19 cellular contexts compared by ENCODE assay signal in the genomic region with DNA sequence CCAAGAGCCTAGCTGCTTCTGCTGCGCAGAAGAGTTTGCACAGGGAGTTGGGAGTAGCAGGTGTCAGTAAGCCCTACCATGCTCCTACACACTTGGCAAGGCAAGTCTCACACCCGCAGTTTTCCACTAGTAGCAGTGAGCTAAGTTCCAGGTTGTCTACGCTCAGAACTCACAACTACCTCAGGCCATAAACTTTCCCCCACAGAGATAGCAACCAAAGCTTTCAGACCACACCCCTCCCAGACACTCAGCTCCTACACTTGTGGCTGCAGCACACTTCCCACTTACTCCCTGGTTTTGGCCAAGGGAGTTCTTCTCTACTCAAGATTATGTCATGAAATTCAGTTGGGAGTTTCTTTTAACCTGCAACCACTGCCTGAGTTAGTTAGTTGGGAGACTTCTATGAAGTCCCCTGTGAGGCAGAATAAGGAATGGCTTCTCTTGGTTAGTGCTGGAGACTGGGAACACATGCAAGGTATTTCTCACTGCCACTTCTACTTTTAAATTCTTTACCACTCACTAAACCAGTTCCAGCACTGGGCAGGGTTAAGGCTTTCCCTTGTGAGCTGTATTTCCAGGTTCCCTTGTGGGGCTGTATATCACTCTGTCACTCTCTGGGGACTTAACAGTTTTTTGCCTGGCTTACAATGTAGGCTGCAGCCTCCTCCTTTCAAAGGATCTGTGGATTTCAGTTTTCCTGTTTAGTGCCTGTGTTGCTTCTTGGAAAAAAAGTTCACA. TPM values are rescaled to one million over a fixed set of nuclear protein-coding genes. Genes with fewer than 3 reads are reported as not detected.
DNase-seq lines count a peak whose midpoint lies in the region; ATAC-seq and TF ChIP-seq lines count a peak whose summit lies in the region.
"Had no signal": no experiment of that assay in that cellular context is flagged by ENCODE, and none has a peak within 500 bp of the region (broad histone marks: within the 10 kb centered on the region; RNA-seq: fewer than 3 reads in every experiment).

No MANE protein-coding gene starts in this region.

- CTCF ChIA-PET in MCF 10A (lab: Yijun Ruan, JAX), result interaction anchor here (1.2 to 1.3 kb wide), 2 partner anchors 46 to 392 kb away, joined by 3 to 4 read pairs; no protein-coding TSS in a partner anchor
- CTCF ChIA-PET in mammary epithelial cell (lab: Charles Lee; ENCODE audit: low non-redundant PET), result interaction anchor here (0.7 kb wide), 1 partner anchor 393 kb away, joined by 6 read pairs; no protein-coding TSS in a partner anchor
- CTCF ChIA-PET in PC-9 (lab: Charles Lee), result no interaction called here

- peaks cover 21% of the 10 kb centered on the region for H3K36me3 Mint-ChIP-seq in MCF 10A (ENCODE audit: insufficient read depth, unreplicated experiment)

- DNase-seq in MCF 10A (ENCODE audit: unreplicated experiment), result no peak
- DNase-seq in mammary epithelial cell, result no peak
- peak; percentile 11 to 76 for DNase-seq in PC-9
- peak in 1 of 2 donors; percentile 16 for DNase-seq in left colon
- DNase-seq in heart left ventricle, result no peak
- no peak for DNase-seq in BE2C
- DNase-seq in hepatocyte (ENCODE audit: low spot score), result no peak
- no peak for DNase-seq in midbrain (lab: John Stamatoyannopoulos, UW)
- DNase-seq: 8988T; CD4-positive, alpha-beta T cell; GOT3; KG1; NCI-H1092 treated with DMSO at 0.1 percent for 48 hours; NCI-H146; NCI-H2029 treated with DMSO at 0.1 percent for 48 hours; NCI-H2171 treated with DMSO at 0.1 percent for 48 hours; NCI-H510A; NCI-H774 had no signal

- intact Hi-C loops in MCF 10A (cut with micrococcal nuclease) (no loop called here), mammary epithelial cell (cut with micrococcal nuclease) (no loop called here), PC-9 (cut with micrococcal nuclease; ENCODE audit: unreplicated experiment) (no loop called here), left colon (cut with DNase I, micrococcal nuclease) (no loop called here), heart left ventricle (cut with DNase I) (no loop called here)

- H3K4me3 Mint-ChIP-seq in MCF 10A (ENCODE audit: unreplicated experiment), result no peak overlapping the region
- H3K4me3 Mint-ChIP-seq: CD4-positive, alpha-beta T cell had no signal

- BruUV-seq in MCF 10A (replicated peaks; lab: Mats Ljungman, UMichigan), result no TSS peak
- no TSS peak for BruUV-seq in mammary epithelial cell (replicated peaks; lab: Mats Ljungman, UMichigan)
- no TSS peak for BruUV-seq in PC-9 (replicated peaks; lab: Mats Ljungman, UMichigan)

- peaks cover 2% of the 10 kb centered on the region for H3K36me3 ChIP-seq in mammary epithelial cell (ENCODE audit: insufficient read depth, low read length)
- no peaks in the 10 kb centered on the region for H3K36me3 ChIP-seq in PC-9 (ENCODE audit: low read depth)
- H3K36me3 ChIP-seq in heart left ventricle, result peaks cover 0 to 7% (median 0%) of the 10 kb centered on the region in 9 donors
- H3K36me3 ChIP-seq in BE2C, result no peaks in the 10 kb centered on the region
- H3K36me3 ChIP-seq in hepatocyte (replicated peaks; ENCODE audit: insufficient read depth, low read depth), result no peaks in the 10 kb centered on the region

- H2AFZ ChIP-seq in mammary epithelial cell (ENCODE audit: low read depth, low read length) (no peak overlapping the region), PC-9 (peak overlapping the region; percentile 6; the same call in 1 of the 2 replicates), hepatocyte (no peak overlapping the region)

- H3K27me3 ChIP-seq in mammary epithelial cell (ENCODE audit: insufficient read depth, low read length) (no peaks in the 10 kb centered on the region), PC-9 (ENCODE audit: insufficient read depth, low read depth) (no peaks in the 10 kb centered on the region), heart left ventricle (no peaks in the 10 kb centered on the region), BE2C (no peaks in the 10 kb centered on the region; the same call in 1 of the 2 replicates), hepatocyte (no peaks in the 10 kb centered on the region)

- ATAC-seq in left colon (peak; percentile 98), heart left ventricle (no peak)
- ATAC-seq: HepG2 had no signal

- peak overlapping the region; percentile 31 for H3K27ac Mint-ChIP-seq in MCF 10A (ENCODE audit: low read depth, unreplicated experiment)
- H3K27ac Mint-ChIP-seq: CD4-positive, alpha-beta T cell had no signal

- H3F3A ChIP-seq in PC-9 (ENCODE audit: insufficient read depth, low read depth), result peaks cover 15% of the 10 kb centered on the region

- H3K79me2 ChIP-seq in mammary epithelial cell (ENCODE audit: insufficient read depth, low read length), result no peaks in the 10 kb centered on the region
- H3K79me2 ChIP-seq in PC-9 (ENCODE audit: low read depth), result no peaks in the 10 kb centered on the region
- no peaks in the 10 kb centered on the region for H3K79me2 ChIP-seq in hepatocyte

- H4K20me1 ChIP-seq in mammary epithelial cell (ENCODE audit: insufficient read depth, low read length) (no peaks in the 10 kb centered on the region), PC-9 (ENCODE audit: insufficient read depth) (no peaks in the 10 kb centered on the region), hepatocyte (ENCODE audit: insufficient read depth, poor library complexity, severe bottlenecking) (no peaks in the 10 kb centered on the region)

- peaks cover 5% of the 10 kb centered on the region for H3K4me1 Mint-ChIP-seq in MCF 10A (ENCODE audit: insufficient read depth, unreplicated experiment)

- no peak overlapping the region for H3K9ac ChIP-seq in mammary epithelial cell (ENCODE audit: insufficient read depth, low read length)

- H3K9me2 ChIP-seq in PC-9 (ENCODE audit: insufficient read depth), result no peaks in the 10 kb centered on the region
- no peaks in the 10 kb centered on the region for H3K9me2 ChIP-seq in hepatocyte (replicated peaks; ENCODE audit: insufficient read depth)

- no peak for TF ChIP-seq POLR2A in heart left ventricle (IDR thresholded peaks at IDR 0.05)

- WGBS in mammary epithelial cell (ENCODE audit: low coverage, missing lambda C conversion rate), result 67% methylated on average over 3 of the region's 3 CpGs
- 54 to 63% (median 58%) methylated on average over 3 of the region's 3 CpGs for WGBS in heart left ventricle, 4 donors
- WGBS in hepatocyte (ENCODE audit: low lambda C conversion rate, missing lambda C conversion rate), result 56% methylated on average over 3 of the region's 3 CpGs

- no peak for TF ChIP-seq CTCF in MCF 10A (IDR thresholded peaks at IDR 0.05; ENCODE audit: unreplicated experiment)
- no peak for TF ChIP-seq CTCF in mammary epithelial cell (conservative IDR thresholded peaks at IDR 0.05 in 1 of 2, IDR thresholded peaks at IDR 0.05 in 1 of 2; ENCODE audit: extremely low read depth in 1 of 2, insufficient read depth in 1 of 2, low read depth in 1 of 2, low read length in 2 of 2)
- no peak for TF ChIP-seq CTCF in PC-9 (conservative IDR thresholded peaks at IDR 0.05)
- no peak for TF ChIP-seq CTCF in heart left ventricle (IDR thresholded peaks at IDR 0.05)
- no peak for TF ChIP-seq CTCF in BE2C (IDR thresholded peaks at IDR 0.05; ENCODE audit: low read depth, low read length)
- TF ChIP-seq CTCF in hepatocyte (IDR thresholded peaks at IDR 0.05; ENCODE audit: poor library complexity), result no peak

- peaks cover 3% of the 10 kb centered on the region for H3K9me3 ChIP-seq in mammary epithelial cell (replicated peaks; ENCODE audit: insufficient read depth, low read length)
- peaks cover 17% of the 10 kb centered on the region for H3K9me3 ChIP-seq in PC-9 (ENCODE audit: insufficient read depth, low read depth)
- peaks cover 0 to 53% (median 17%) of the 10 kb centered on the region in 12 donors for H3K9me3 ChIP-seq in heart left ventricle
- H3K9me3 ChIP-seq in BE2C, result no peaks in the 10 kb centered on the region; the same call in 1 of the 2 replicates
- peaks cover 12% of the 10 kb centered on the region for H3K9me3 ChIP-seq in hepatocyte (ENCODE audit: low read depth)

- POLR2A ChIA-PET in MCF 10A (lab: Yijun Ruan, JAX) (interaction anchor here (0.7 kb wide), 2 partner anchors 22 to 350 kb away, joined by 3 to 5 read pairs; no protein-coding TSS in a partner anchor), PC-9 (lab: Charles Lee; ENCODE audit: unreplicated experiment) (interaction anchor here (0.5 to 0.7 kb wide), 2 partner anchors 10 to 44 kb away, joined by 4 to 5 read pairs; no protein-coding TSS in a partner anchor)

- H3K4me1 ChIP-seq in mammary epithelial cell (ENCODE audit: insufficient read depth, low read length) (no peaks in the 10 kb centered on the region), PC-9 (replicated peaks; ENCODE audit: insufficient read depth) (peaks cover 28% of the 10 kb centered on the region), heart left ventricle (peaks cover 0 to 5% (median 0%) of the 10 kb centered on the region in 12 donors), BE2C (no peaks in the 10 kb centered on the region), hepatocyte (ENCODE audit: insufficient read depth) (no peaks in the 10 kb centered on the region)

- in situ Hi-C loops in mammary epithelial cell (cut with MboI; ENCODE audit: low sequenced_read_pairs in 2 of 2), result no loop called here

- H3K27ac ChIP-seq in mammary epithelial cell (ENCODE audit: insufficient read depth, low read depth, low read length) (no peak overlapping the region), PC-9 (peak overlapping the region; percentile 45), heart left ventricle (no peak overlapping the region), hepatocyte (no peak overlapping the region)

- dilution Hi-C loops in mammary epithelial cell (cut with HindIII; ENCODE audit: low sequenced_read_pairs), result loop anchor here (5.0 kb wide), 2 partner anchors 39 to 99 kb away; no protein-coding TSS in a partner anchor

- H3K4me2 ChIP-seq in mammary epithelial cell (ENCODE audit: insufficient read depth, low read depth, low read length) (no peak overlapping the region), PC-9 (peak overlapping the region; percentile 69), hepatocyte (no peak overlapping the region)

- H3K27me3 Mint-ChIP-seq in MCF 10A (ENCODE audit: insufficient read depth, unreplicated experiment), result no peaks in the 10 kb centered on the region

- H3K9me3 Mint-ChIP-seq in MCF 10A (ENCODE audit: unreplicated experiment), result peaks cover 34% of the 10 kb centered on the region

- H3K4me3 ChIP-seq in mammary epithelial cell (replicated peaks in 1 of 3; ENCODE audit: insufficient read depth in 1 of 3, low read depth in 2 of 3, low read length in 3 of 3) (no peak overlapping the region), PC-9 (peak overlapping the region; percentile 15; the same call in 1 of the 2 replicates), heart left ventricle (no peak overlapping the region), BE2C (ENCODE audit: low read depth, low read length) (no peak overlapping the region), hepatocyte (no peak overlapping the region)

RNA-seq across cellular contexts. Expression of gene MAB21L3, which starts 18.3 kb away (rescaled TPM):
- total RNA-seq in MCF 10A (2022) (2.5 and 2.8 TPM in 2 replicates), mammary epithelial cell (1 to 10 TPM; 1.0 to 1.4 TPM), PC-9 (2021) (not detected in 2 replicates), left colon (1 to 10 TPM; 4.7 to 5.7 TPM), heart left ventricle (under 1 TPM in 2 of 9 donors, not detected in 7; 0.08 to 0.15 TPM), hepatocyte (0.24 and 0.47 TPM in 2 replicates)
- polyA plus RNA-seq in mammary epithelial cell (0.23 TPM), heart left ventricle (under 1 TPM in 1 of 2 donors, not detected in 1; 0.04 TPM), hepatocyte (0.54 and 0.74 TPM in 2 replicates)
- not detected for polyA minus RNA-seq in mammary epithelial cell
- polyA plus RNA-seq in BE2C (2012; ENCODE audit: insufficient read depth, insufficient read length, low read depth), result not detected
- total RNA-seq: CD4-positive, alpha-beta T cell had no signal

Comparison
In these comparisons a context has a peak if more than half of its experiments do, and no peak if none do; other contexts are left out.
1. DNase-seq: peak in PC-9 (2 of 2); none in MCF 10A (single experiment), mammary epithelial cell (single experiment), heart left ventricle (0 of 5), BE2C (single experiment), hepatocyte (single experiment) and midbrain (single experiment).